35 cellular contexts compared by ENCODE assay signal in genomic region chr6:18785810-18786490, GRCh38.
"Had no signal": no experiment of that assay in that cellular context is flagged by ENCODE, and none has a peak within 500 bp of the region (broad histone marks: within the 10 kb centered on the region; RNA-seq: fewer than 3 reads in every experiment).

No MANE protein-coding gene starts in this region.

- DNase-seq: Karpas-422, Kasumi-1, MG63, MM.1S, MV-4-11, NCI-H1048, NCI-H1092, NCI-H1092 treated with DMSO at 0.1 percent for 48 hours, NCI-H1105, NCI-H1105 treated with DMSO at 0.1 percent for 48 hours, NCI-H1417, NCI-H1417 treated with DMSO at 0.1 percent for 48 hours, NCI-H1436, NCI-H1436 treated with DMSO at 0.1 percent for 48 hours, NCI-H146, NCI-H1694, NCI-H1694 treated with DMSO at 0.1 percent for 48 hours, NCI-H187, NCI-H187 treated with DMSO at 0.1 percent for 48 hours, NCI-H1930, NCI-H2029, NCI-H2029 treated with DMSO at 0.1 percent for 48 hours, NCI-H2081, NCI-H2081 treated with DMSO at 0.1 percent for 48 hours, NCI-H2107, NCI-H2171, NCI-H2171 treated with DMSO at 0.1 percent for 48 hours, NCI-H2227 treated with DMSO at 0.1 percent for 48 hours, NCI-H226, NCI-H345, NCI-H446, NCI-H446 treated with DMSO at 0.1 percent for 48 hours, NCI-H510A, NCI-H510A treated with DMSO at 0.1 percent for 48 hours, NCI-H524 had no signal

- H3K9me3 ChIP-seq: MG63 had no signal

- H3K27me3 ChIP-seq: MG63 had no signal

- H3K4me3 ChIP-seq: MG63 had no signal

- H3K36me3 ChIP-seq: MG63 had no signal
